In the genomic region with DNA sequence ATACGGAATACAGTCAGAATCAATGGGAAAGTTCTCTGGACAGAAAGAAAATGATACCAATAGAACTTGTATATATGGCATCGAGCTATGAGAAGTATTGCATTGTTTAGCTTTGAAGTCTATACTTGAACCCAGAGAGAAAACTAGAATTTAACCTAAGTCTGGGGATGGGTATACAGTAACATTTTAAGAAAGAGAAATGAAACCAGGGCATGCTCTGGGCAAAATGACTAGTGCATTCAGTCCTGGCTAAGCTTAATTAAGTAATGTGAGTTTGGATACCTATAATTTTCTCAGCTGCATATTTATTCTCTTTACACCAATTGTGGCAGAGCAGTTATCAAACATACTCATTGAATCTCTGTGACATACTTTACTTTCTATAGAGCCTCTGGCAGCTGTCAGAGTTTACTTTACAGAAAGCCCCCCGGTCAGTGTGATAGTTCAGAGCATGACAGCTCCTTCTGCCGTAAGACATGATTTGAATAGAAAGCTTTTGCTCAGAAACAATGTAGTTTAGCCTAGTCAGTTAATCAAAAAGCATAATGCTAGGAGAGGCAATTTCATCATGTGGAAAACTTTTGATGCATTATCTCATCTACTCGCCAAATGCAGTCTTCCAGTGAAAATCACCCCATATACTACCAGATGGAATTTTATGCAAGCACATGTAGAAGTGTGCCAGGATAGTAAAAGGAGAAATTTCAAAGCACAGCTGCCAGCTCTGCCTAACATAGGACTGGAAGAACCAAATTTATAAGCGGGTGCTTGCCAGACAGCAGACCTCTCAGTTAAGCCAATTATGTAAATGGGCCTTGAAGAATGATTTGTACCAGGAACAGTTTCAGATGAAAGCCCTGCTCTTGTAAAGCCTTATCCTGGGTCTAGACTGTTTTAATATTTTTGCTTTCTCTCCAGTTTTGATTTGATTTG, we compare ENCODE assay signal across 14 cellular contexts. TPM values are rescaled to one million over a fixed set of nuclear protein-coding genes. Genes with fewer than 3 reads are reported as not detected.
DNase-seq lines count a peak whose midpoint lies in the region; ATAC-seq and TF ChIP-seq lines count a peak whose summit lies in the region.
"Had no signal": no experiment of that assay in that cellular context is flagged by ENCODE, and none has a peak within 500 bp of the region (broad histone marks: within the 10 kb centered on the region; RNA-seq: fewer than 3 reads in every experiment).

No MANE protein-coding gene starts in this region.

- intact Hi-C loops in OCI-LY7 (cut with micrococcal nuclease; ENCODE audit: unreplicated experiment) (loop anchor here (1.0 to 2.0 kb wide), 3 partner anchors 40 to 165 kb away; a partner anchor contains a TSS), spleen (cut with DNase I; ENCODE audit: low total_unique reads) (no loop called here)

- WGBS in tibial nerve, 2 donors = 64 to 68% methylated on average over 6 of the region's 6 CpGs
- WGBS in spleen, 5 donors = 90 to 96% (median 93%) methylated on average over 6 of the region's 6 CpGs

- CTCF ChIA-PET in OCI-LY7 (lab: Charles Lee; ENCODE audit: unreplicated experiment) = interaction anchor here (0.7 to 1.4 kb wide), 4 partner anchors 40 to 182 kb away, joined by 3 to 5 read pairs (median 4); no protein-coding TSS in a partner anchor

- no peak for TF ChIP-seq EP300 in tibial nerve (IDR thresholded peaks at IDR 0.05)

- POLR2A ChIA-PET in OCI-LY7 (lab: Charles Lee) = interaction anchor here (0.8 to 2.8 kb wide), 15 partner anchors 11 to 184 kb away, joined by 3 to 18 read pairs (median 5); a partner anchor contains a TSS

- H3K36me3 ChIP-seq in OCI-LY7 (ENCODE audit: insufficient read depth, low read length) = no peaks in the 10 kb centered on the region; the same call in 1 of the 2 replicates
- no peaks in the 10 kb centered on the region for H3K36me3 ChIP-seq in tibial nerve
- H3K36me3 ChIP-seq in spleen = no peaks in the 10 kb centered on the region
- H3K36me3 ChIP-seq: uterus had no signal

- TF ChIP-seq CTCF in OCI-LY7 (conservative IDR thresholded peaks at IDR 0.05; ENCODE audit: low read length) = no peak
- no peak for TF ChIP-seq CTCF in tibial nerve (IDR thresholded peaks at IDR 0.05)
- TF ChIP-seq CTCF in spleen (IDR thresholded peaks at IDR 0.05 in 8 of 11, conservative IDR thresholded peaks at IDR 0.05 in 3 of 11) = no peak

- no peaks in the 10 kb centered on the region for H3K36me3 Mint-ChIP-seq in stimulated activated naive B cell treated with anti-CD40 and anti-IgM and Interleukin-4, amounts not matched to agents 10 μg/mL and 1 μg/mL and 100 μg/mL, for 72 hours
- H3K36me3 Mint-ChIP-seq: CD4-positive, alpha-beta memory T cell had no signal

- H3K4me1 ChIP-seq in OCI-LY7 (ENCODE audit: insufficient read depth, low read length, poor library complexity, severe bottlenecking) (peaks cover 59% of the 10 kb centered on the region), tibial nerve (peaks cover 0 to 4% (median 0%) of the 10 kb centered on the region in 4 donors), spleen (peaks cover 0 to 6% (median 0%) of the 10 kb centered on the region in 6 donors)
- H3K4me1 ChIP-seq: uterus had no signal

- H2AFZ ChIP-seq in OCI-LY7 (ENCODE audit: low read length) = peak overlapping the region; percentile 90

- H3K9me3 ChIP-seq in OCI-LY7 (ENCODE audit: low read length) (peaks cover 20% of the 10 kb centered on the region; the same call in 1 of the 2 replicates), tibial nerve (peaks cover 0 to 11% (median 0%) of the 10 kb centered on the region in 4 donors), spleen (no peaks in the 10 kb centered on the region)
- H3K9me3 ChIP-seq: uterus had no signal

- no peaks in the 10 kb centered on the region; the same call in 1 of the 2 replicates for H3K79me2 ChIP-seq in OCI-LY7 (ENCODE audit: insufficient read depth, low read depth, low read length)

- DNase-seq in NCI-H1417 (lab: John Stamatoyannopoulos, UW) (peak in 2 of 3 experiments; percentile 29 to 73), NCI-H1417 treated with DMSO at 0.1 percent for 48 hours (lab: John Stamatoyannopoulos, UW) (no peak), OCI-LY7 (ENCODE audit: low spot score) (peak; percentile 44), inferior parietal cortex (ENCODE audit: extremely low spot score) (peak; percentile 71), tibial nerve (ENCODE audit: low spot score in 2 of 2) (no peak), spleen (no peak), EL (no peak)
- DNase-seq in stimulated activated naive B cell treated with anti-CD40 and anti-IgM and Interleukin-4, amounts not matched to agents 10 μg/mL and 1 μg/mL and 100 μg/mL, for 72 hours = no peak
- DNase-seq: CD4-positive, alpha-beta memory T cell; effector memory CD4-positive, alpha-beta T cell; GOT3; KG1; NCI-H1436 treated with DMSO at 0.1 percent for 48 hours; uterus had no signal

- peaks cover 5% of the 10 kb centered on the region in 2 donors for H3K9me3 Mint-ChIP-seq in stimulated activated naive B cell treated with anti-CD40 and anti-IgM and Interleukin-4, amounts not matched to agents 10 μg/mL and 1 μg/mL and 100 μg/mL, for 72 hours

- H3K9me2 ChIP-seq in OCI-LY7 (ENCODE audit: insufficient read depth, low read length) = no peaks in the 10 kb centered on the region

- H3K27ac ChIP-seq in OCI-LY7 (ENCODE audit: low read depth, low read length, poor library complexity, severe bottlenecking) (peak overlapping the region; percentile 81), tibial nerve (no peak overlapping the region), spleen (no peak overlapping the region)
- H3K27ac ChIP-seq: uterus had no signal

- peak overlapping the region; percentile 45 for H3K4me3 ChIP-seq in OCI-LY7 (ENCODE audit: low read depth, low read length, poor library complexity, severe bottlenecking)
- H3K4me3 ChIP-seq in tibial nerve = no peak overlapping the region
- no peak overlapping the region for H3K4me3 ChIP-seq in spleen
- H3K4me3 ChIP-seq: uterus had no signal

- no peak overlapping the region for H3K4me3 Mint-ChIP-seq in stimulated activated naive B cell treated with anti-CD40 and anti-IgM and Interleukin-4, amounts not matched to agents 10 μg/mL and 1 μg/mL and 100 μg/mL, for 72 hours
- H3K4me3 Mint-ChIP-seq: CD4-positive, alpha-beta memory T cell had no signal

- H3K27me3 Mint-ChIP-seq in stimulated activated naive B cell treated with anti-CD40 and anti-IgM and Interleukin-4, amounts not matched to agents 10 μg/mL and 1 μg/mL and 100 μg/mL, for 72 hours = no peaks in the 10 kb centered on the region

- H3K4me2 ChIP-seq in OCI-LY7 (ENCODE audit: low read length) = peak overlapping the region; percentile 77

- TF ChIP-seq POLR2A in tibial nerve (IDR thresholded peaks at IDR 0.05) (no peak), spleen (IDR thresholded peaks at IDR 0.05) (no peak)

- no peaks in the 10 kb centered on the region for H4K20me1 ChIP-seq in OCI-LY7 (ENCODE audit: insufficient read depth, low read length)

- no TSS peak for BruUV-seq in OCI-LY7 (replicated peaks; lab: Mats Ljungman, UMichigan)

- H3K4me1 Mint-ChIP-seq in stimulated activated naive B cell treated with anti-CD40 and anti-IgM and Interleukin-4, amounts not matched to agents 10 μg/mL and 1 μg/mL and 100 μg/mL, for 72 hours = peaks cover 6 to 11% of the 10 kb centered on the region in 2 donors

- no peaks in the 10 kb centered on the region for H3K27me3 ChIP-seq in tibial nerve
- no peaks in the 10 kb centered on the region for H3K27me3 ChIP-seq in spleen (replicated peaks in 1 of 7)
- H3K27me3 ChIP-seq: uterus had no signal

- ATAC-seq in stimulated activated naive B cell treated with anti-CD40 and anti-IgM and Interleukin-4, amounts not matched to agents 10 μg/mL and 1 μg/mL and 100 μg/mL, for 72 hours (replicated peaks) = peak; percentile 51

- no peak overlapping the region for H3K27ac Mint-ChIP-seq in stimulated activated naive B cell treated with anti-CD40 and anti-IgM and Interleukin-4, amounts not matched to agents 10 μg/mL and 1 μg/mL and 100 μg/mL, for 72 hours
- H3K27ac Mint-ChIP-seq: CD4-positive, alpha-beta memory T cell had no signal

RNA-seq across cellular contexts. Expression of a gene that starts 40.7 kb away (rescaled TPM):
- 9.5 and 17.3 TPM in 2 replicates for total RNA-seq in OCI-LY7 (2014; rRNA removed; shearing (Covaris generic))
- total RNA-seq in OCI-LY7 (2022) (14.9 and 17.0 TPM in 2 replicates), tibial nerve (10 to 100 TPM in 1 of 4 donors, 1 to 10 TPM in 3; 4.5 to 13.5 (median 6.2) TPM), spleen (10 to 100 TPM in 3 of 7 donors, 1 to 10 TPM in 4; 6.9 to 13.2 (median 9.4) TPM)
- polyA plus RNA-seq in spleen = 10 to 100 TPM; 12.9 to 18.7 (median 13.4) TPM

RNA-seq across cellular contexts. Expression of a gene that starts 47.4 kb away (rescaled TPM):
- 88.1 and 97.5 TPM in 2 replicates for total RNA-seq in OCI-LY7 (2014; rRNA removed; shearing (Covaris generic))
- total RNA-seq in OCI-LY7 (2022) (126 and 142 TPM in 2 replicates), tibial nerve (10 to 100 TPM; 21.4 to 31.2 (median 22.9) TPM), spleen (10 to 100 TPM; 49.7 to 68.1 (median 60.7) TPM)
- polyA plus RNA-seq in spleen = 10 to 100 TPM; 40.8 to 77.3 (median 47.2) TPM

Comparison
In these comparisons a context has a peak if more than half of its experiments do, and no peak if none do; other contexts are left out.
1. DNase-seq: peak in NCI-H1417 (2 of 3), OCI-LY7 (single experiment) and inferior parietal cortex (single experiment); none in NCI-H1417 treated with DMSO at 0.1 percent for 48 hours (single experiment), stimulated activated naive B cell treated with anti-CD40 and anti-IgM and Interleukin-4, amounts not matched to agents 10 μg/mL and 1 μg/mL and 100 μg/mL, for 72 hours (single experiment), tibial nerve (0 of 2), spleen (single experiment) and EL (single experiment).